18 cellular contexts compared by ENCODE assay signal in genomic region chr9:30197954-30198353, GRCh38.
DNase-seq lines count a peak whose midpoint lies in the region; ATAC-seq, FAIRE-seq and TF ChIP-seq lines count a peak whose summit lies in the region.
"Had no signal": no experiment of that assay in that cellular context is flagged by ENCODE, and none has a peak within 500 bp of the region (broad histone marks: within the 10 kb centered on the region; RNA-seq: fewer than 3 reads in every experiment).

No MANE protein-coding gene starts in this region.

- DNase-seq in A549 (ENCODE audit: low read depth in 1 of 2, low spot score in 1 of 2) (peak in 1 of 2 experiments; percentile 52), H4 (ENCODE audit: low spot score) (peak; percentile 72), NCI-H748 treated with DMSO at 0.1 percent for 48 hours (lab: John Stamatoyannopoulos, UW) (peak; percentile 27), fibroblast of villous mesenchyme (ENCODE audit: low read depth) (peak; percentile 0), NCI-H128 (lab: John Stamatoyannopoulos, UW; ENCODE audit: unreplicated experiment) (no peak)
- DNase-seq in activated naive CD4-positive, alpha-beta T cell treated with Interleukin-2 at 50 U/mL for 16 hours = no peak
- DNase-seq: activated CD8-positive, alpha-beta T cell treated with anti-CD3 and anti-CD28 coated beads for 36 hours; cerebellar nuclear complex; DND-41; head of caudate nucleus; NCI-H146; SK-N-SH; trophoblast cell had no signal

- POLR2A ChIA-PET in A549 (lab: Yijun Ruan, JAX) = no interaction called here

- TF ChIP-seq CTCF in A549 (IDR thresholded peaks at IDR 0.05) (no peak), fibroblast of villous mesenchyme (IDR thresholded peaks at IDR 0.05; ENCODE audit: insufficient read depth, low read depth, low read length) (no peak)

- no peak overlapping the region for H3K4me3 ChIP-seq in A549
- H3K4me3 ChIP-seq in fibroblast of villous mesenchyme (ENCODE audit: low read depth, low read length) = no peak overlapping the region
- H3K4me3 ChIP-seq: pancreas had no signal

- no peaks in the 10 kb centered on the region for H3K4me1 ChIP-seq in A549
- H3K4me1 ChIP-seq: pancreas had no signal

- H3K9me3 ChIP-seq in A549 = 0 out of 3 replicates have a peak, but pooled peaks cover 6% of the 10 kb centered on the region
- H3K9me3 ChIP-seq: pancreas, SK-N-SH had no signal

- no peak for TF ChIP-seq POLR2A in A549 (IDR thresholded peaks at IDR 0.05; ENCODE audit: low read length)

- CTCF ChIA-PET in A549 (lab: Yijun Ruan, JAX) = no interaction called here

- 23% methylated on average over 4 of the region's 4 CpGs for WGBS in A549 (ENCODE audit: missing lambda C conversion rate)

- TF ChIP-seq RAD21 in A549 (conservative IDR thresholded peaks at IDR 0.05 in 1 of 2, IDR thresholded peaks at IDR 0.05 in 1 of 2) = no peak

- ATAC-seq in A549 (no peak), HG03280 (IDR thresholded peaks at IDR 0.05; ENCODE audit: unreplicated experiment) (no peak), HG02938 (IDR thresholded peaks at IDR 0.05; ENCODE audit: unreplicated experiment) (no peak)
- ATAC-seq: activated CD8-positive, alpha-beta T cell treated with anti-CD3 and anti-CD28 coated beads for 36 hours; pancreas had no signal

- H3K27ac ChIP-seq in A549 = no peak overlapping the region
- H3K27ac ChIP-seq: pancreas had no signal

- no peak for FAIRE-seq in A549 (lab: Jason Lieb, UNC)
- FAIRE-seq: endothelial cell of umbilical vein, keratinocyte, pancreas had no signal

- TF ChIP-seq EP300 in A549 (IDR thresholded peaks at IDR 0.05) = no peak

- H3K4me2 ChIP-seq in A549 = no peak overlapping the region
- H3K4me2 ChIP-seq: SK-N-SH had no signal

TF ChIP-seq in A549, 52 proteins besides CTCF, POLR2A, EP300 and RAD21:
- TF ChIP-seq ESRRA (IDR thresholded peaks at IDR 0.05; ENCODE audit: borderline replicate concordance, low read length) (no peak), NR3C1 (IDR thresholded peaks at IDR 0.05) (no peak), FOSB (CRISPR knock-in tag; IDR thresholded peaks at IDR 0.05) (no peak), MAFK (IDR thresholded peaks at IDR 0.05; ENCODE audit: partially characterized antibody) (peak; percentile 81), HOXB13 (CRISPR knock-in tag; IDR thresholded peaks at IDR 0.05; ENCODE audit: low read depth) (no peak), NFE2L2 (conservative IDR thresholded peaks at IDR 0.05; ENCODE audit: low read length) (peak; percentile 88), ZC3H11A (IDR thresholded peaks at IDR 0.05) (no peak)

Comparison
In these comparisons a context has a peak if more than half of its experiments do, and no peak if none do; other contexts are left out.
1. DNase-seq: peak in H4 (single experiment), NCI-H748 treated with DMSO at 0.1 percent for 48 hours (single experiment) and fibroblast of villous mesenchyme (single experiment); none in NCI-H128 (single experiment) and activated naive CD4-positive, alpha-beta T cell treated with Interleukin-2 at 50 U/mL for 16 hours (single experiment).